16 cellular contexts compared by ENCODE assay signal in the genomic region with DNA sequence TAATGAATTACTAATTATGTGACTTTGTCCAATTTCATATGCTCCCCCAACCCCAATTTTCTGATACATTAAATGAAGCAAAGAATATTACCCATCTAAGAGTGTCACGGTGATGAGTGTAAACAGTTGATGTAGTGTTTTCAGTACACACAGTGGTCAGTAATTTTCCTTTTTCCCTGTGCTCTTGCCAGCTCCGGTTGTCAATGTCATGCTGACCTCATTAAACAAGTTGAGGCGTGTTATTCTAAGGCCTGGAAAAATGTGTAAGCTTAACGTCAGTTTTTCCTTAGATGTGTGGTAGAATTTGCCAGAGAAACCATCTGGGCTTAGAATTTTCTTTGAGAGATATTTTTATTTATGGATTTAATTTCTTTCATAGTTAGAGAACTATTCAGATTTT. TPM values are rescaled to one million over a fixed set of nuclear protein-coding genes. Genes with fewer than 3 reads are reported as not detected.
"Had no signal": no experiment of that assay in that cellular context is flagged by ENCODE, and none has a peak within 500 bp of the region (broad histone marks: within the 10 kb centered on the region; RNA-seq: fewer than 3 reads in every experiment).

No MANE protein-coding gene starts in this region.

- H3K4me3 ChIP-seq: left lung, prostate gland, right lobe of liver, spleen, upper lobe of right lung had no signal

- H3K36me3 ChIP-seq: left lung, prostate gland, right lobe of liver, spleen, upper lobe of right lung had no signal

- H3K4me1 ChIP-seq: left lung, prostate gland, spleen, upper lobe of right lung had no signal

- H3K9me3 ChIP-seq: left lung, prostate gland, right lobe of liver, spleen, upper lobe of right lung had no signal

- DNase-seq: activated CD4-positive, alpha-beta memory T cell treated with anti-CD3 and anti-CD28 coated beads for 36 hours; activated CD4-positive, CD25-positive, alpha-beta regulatory T cell treated with anti-CD3 and anti-CD28 coated beads, Interleukin-2, amount 50 U/mL, for 72 hours; activated effector memory CD4-positive, alpha-beta T cell treated with anti-CD3 and anti-CD28 coated beads, Interleukin-2, amount 50 U/mL, for 16 hours; activated T-cell treated with anti-CD3 and anti-CD28 coated beads, Interleukin-2, amount 50 U/mL, for 4 hours; amniotic stem cell; left lung; mesendoderm; occipital lobe; right lobe of liver; spleen; stimulated activated CD4-positive, alpha-beta T cell treated with anti-CD3 and anti-CD28 coated beads, Interleukin-1b, Interleukin-23, amount 100 ng/mL, for 48 hours; stimulated activated naive B cell treated with anti-CD40 and anti-IgM and Interleukin-4, amounts not matched to agents 10 μg/mL and 1 μg/mL and 100 μg/mL, for 72 hours; SW 1271; upper lobe of right lung had no signal

- H3K27ac ChIP-seq: left lung, prostate gland, right lobe of liver, spleen, upper lobe of right lung had no signal

RNA-seq across cellular contexts. Expression of gene SERPINA6, which starts 11.7 kb away (rescaled TPM):
- total RNA-seq: activated CD4-positive, alpha-beta memory T cell treated with anti-CD3 and anti-CD28 coated beads for 36 hours; activated naive CD4-positive, alpha-beta T cell treated with anti-CD3 and anti-CD28 coated beads, Interleukin-2, amount 50 U/mL, for 72 hours; activated T-cell treated with anti-CD3 and anti-CD28 coated beads, Interleukin-2, amount 50 U/mL, for 4 hours; left lung; occipital lobe; prostate gland; spleen; upper lobe of right lung had no signal
- polyA plus RNA-seq: spleen had no signal

RNA-seq across cellular contexts. Expression of gene SERPINA2, which starts 31.7 kb away (rescaled TPM):
- total RNA-seq: activated CD4-positive, alpha-beta memory T cell treated with anti-CD3 and anti-CD28 coated beads for 36 hours; activated naive CD4-positive, alpha-beta T cell treated with anti-CD3 and anti-CD28 coated beads, Interleukin-2, amount 50 U/mL, for 72 hours; activated T-cell treated with anti-CD3 and anti-CD28 coated beads, Interleukin-2, amount 50 U/mL, for 4 hours; left lung; occipital lobe; prostate gland; right lobe of liver; spleen; upper lobe of right lung had no signal
- polyA plus RNA-seq: spleen had no signal

RNA-seq across cellular contexts. Expression of gene SERPINA10, which starts 41.8 kb away (rescaled TPM):
- total RNA-seq: activated CD4-positive, alpha-beta memory T cell treated with anti-CD3 and anti-CD28 coated beads for 36 hours; activated naive CD4-positive, alpha-beta T cell treated with anti-CD3 and anti-CD28 coated beads, Interleukin-2, amount 50 U/mL, for 72 hours; activated T-cell treated with anti-CD3 and anti-CD28 coated beads, Interleukin-2, amount 50 U/mL, for 4 hours; left lung; occipital lobe; prostate gland; spleen; upper lobe of right lung had no signal
- polyA plus RNA-seq: spleen had no signal
